In genomic region chr1:25771246-25772114, GRCh38 we compare ENCODE assay signal across 8 cellular contexts. TPM values are rescaled to one million over a fixed set of nuclear protein-coding genes. Genes with fewer than 3 reads are reported as not detected.
DNase-seq lines count a peak whose midpoint lies in the region; ATAC-seq, FAIRE-seq and TF ChIP-seq lines count a peak whose summit lies in the region.

No MANE protein-coding gene starts in this region.

- no peak for TF ChIP-seq EP300 in H1 (IDR thresholded peaks at IDR 0.05; ENCODE audit: borderline replicate concordance in 1 of 2, low read depth in 2 of 2, low read length in 2 of 2)

- H3K18ac ChIP-seq in H1 (ENCODE audit: extremely low read depth, low read length), result peak overlapping the region; percentile 38; the same call in 1 of the 2 replicates

- no peak overlapping the region for H3K56ac ChIP-seq in H1 (replicated peaks; ENCODE audit: insufficient read length, low read depth, low read length)

- H3K4me3 ChIP-seq in H1 (ENCODE audit: extremely low read depth in 1 of 4, insufficient read depth in 2 of 4, low read depth in 3 of 4, low read length in 4 of 4), result no peak overlapping the region
- H3K4me3 ChIP-seq in prostate gland, result no peak overlapping the region

- H3K79me1 ChIP-seq in H1 (ENCODE audit: low read depth, low read length), result no peaks in the 10 kb centered on the region

- no peak for ATAC-seq in HG02884 (IDR thresholded peaks at IDR 0.05; ENCODE audit: unreplicated experiment)
- no peak for ATAC-seq in GM21786 (IDR thresholded peaks at IDR 0.05; ENCODE audit: unreplicated experiment)
- no peak for ATAC-seq in GM19455 (IDR thresholded peaks at IDR 0.05; ENCODE audit: unreplicated experiment)

- no peak overlapping the region for H3K23ac ChIP-seq in H1 (ENCODE audit: insufficient read length)

- H2BK5ac ChIP-seq in H1 (ENCODE audit: low read depth, low read length), result 0 out of 2 replicates have a peak overlapping the region, but pooled peaks have one; percentile 35

- H2BK15ac ChIP-seq in H1 (ENCODE audit: low read length), result peak overlapping the region; percentile 88; the same call in 1 of the 2 replicates

- H2AFZ ChIP-seq in H1 (ENCODE audit: low read length), result no peak overlapping the region

- no peak overlapping the region for H3K14ac ChIP-seq in H1 (ENCODE audit: insufficient read length)

- no peak for TF ChIP-seq RAD21 in H1 (IDR thresholded peaks at IDR 0.05 in 1 of 2, conservative IDR thresholded peaks at IDR 0.05 in 1 of 2; ENCODE audit: low read depth in 2 of 2, low read length in 2 of 2)

- peaks cover 23% of the 10 kb centered on the region; the same call in 1 of the 2 replicates for H3K23me2 ChIP-seq in H1 (ENCODE audit: low read depth, low read length)

- no peak overlapping the region for H4K5ac ChIP-seq in H1 (ENCODE audit: insufficient read length, low read depth, low read length)

- no peak overlapping the region for H2BK120ac ChIP-seq in H1 (replicated peaks; ENCODE audit: low read depth, low read length)

- H3K27ac ChIP-seq in H1 (ENCODE audit: low read depth, low read length), result no peak overlapping the region
- H3K27ac ChIP-seq in prostate gland, result peak overlapping the region; percentile 35 to 73

- H4K91ac ChIP-seq in H1 (replicated peaks; ENCODE audit: insufficient read length, low read length), result peak overlapping the region; percentile 76

- H2AK5ac ChIP-seq in H1 (ENCODE audit: low read depth, low read length), result peak overlapping the region; percentile 84; the same call in 1 of the 2 replicates

- peak overlapping the region; percentile 82 for H4K8ac ChIP-seq in H1 (ENCODE audit: extremely low read depth, insufficient read depth, low read length)

- no peaks in the 10 kb centered on the region for H3K79me2 ChIP-seq in H1 (ENCODE audit: control insufficient read depth in 1 of 2, insufficient read depth in 2 of 2, low read length in 2 of 2)

- in situ Hi-C loops in GM13976 (cut with MboI; ENCODE audit: low sequenced_read_pairs, unreplicated experiment), result no loop called here

- intact Hi-C loops in prostate gland (cut with DNase I) (no loop called here), head of caudate nucleus (cut with DNase I) (no loop called here)

- FAIRE-seq in H1 (lab: Jason Lieb, UNC), result no peak

- POLR2A ChIA-PET in H1 (lab: Charles Lee; ENCODE audit: partially characterized antibody), result interaction anchor here (1.1 kb wide), 2 partner anchors 9 to 11 kb away, joined by 3 to 4 read pairs; no protein-coding TSS in a partner anchor

- H3K4me1 ChIP-seq in H1 (replicated peaks in 1 of 4; ENCODE audit: control insufficient read depth in 3 of 4, insufficient read depth in 4 of 4, low read length in 3 of 4) (peaks cover 0 to 9% (median 3%) of the 10 kb centered on the region in 4 experiments; a peak in 4 of 7 replicates), prostate gland (replicated peaks) (peaks cover 37% of the 10 kb centered on the region)

- TF ChIP-seq POLR2A in H1 (IDR thresholded peaks at IDR 0.05; ENCODE audit: control extremely low read depth in 1 of 2, low read depth in 2 of 2, low read length in 2 of 2) (no peak), prostate gland (IDR thresholded peaks at IDR 0.05) (no peak)

- H3K9ac ChIP-seq in H1 (replicated peaks in 1 of 4; ENCODE audit: extremely low read depth in 1 of 4, low read depth in 3 of 4, low read length in 3 of 4), result 0 out of 7 replicates have a peak overlapping the region, but pooled peaks of 1 of the 4 experiments have one; percentile 8

- H4K20me1 ChIP-seq in H1 (replicated peaks in 1 of 2; ENCODE audit: control insufficient read depth in 1 of 2, insufficient read depth in 2 of 2, low read length in 2 of 2), result peaks cover 0 to 9% of the 10 kb centered on the region in 2 experiments

- WGBS in H1 (ENCODE audit: extremely low coverage in 1 of 2, insufficient coverage in 1 of 2, insufficient read length in 1 of 2, insufficient replicate concordance in 2 of 2, low coverage in 1 of 2, low lambda C conversion rate in 2 of 2, missing lambda C conversion rate in 1 of 2), 2 experiments, result 86% methylated on average over 33 of the region's 33 CpGs; no CpG with 5 or more reads in 1 of the 2 experiments
- WGBS in prostate gland, result 34% methylated on average over 33 of the region's 33 CpGs

- peak; percentile 72 for DNase-seq in GM13976 (ENCODE audit: low spot score)
- DNase-seq in NCI-H82 (lab: John Stamatoyannopoulos, UW), result peak; percentile 90
- no peak for DNase-seq in H1 (ENCODE audit: low read depth in 1 of 2, low spot score in 2 of 2)
- DNase-seq in prostate gland (ENCODE audit: low spot score), result peak; percentile 59
- no peak for DNase-seq in head of caudate nucleus

- no peaks in the 10 kb centered on the region for H3K36me3 ChIP-seq in H1 (ENCODE audit: control insufficient read depth in 2 of 4, insufficient read depth in 4 of 4, low read length in 3 of 4)
- H3K36me3 ChIP-seq in prostate gland, result no peaks in the 10 kb centered on the region

- no peak overlapping the region for H3K4me2 ChIP-seq in H1 (ENCODE audit: insufficient read depth in 1 of 2, low read depth in 2 of 2, low read length in 2 of 2)

- H3K27me3 ChIP-seq in H1 (replicated peaks in 1 of 4; ENCODE audit: control insufficient read depth in 3 of 4, extremely low read depth in 1 of 4, insufficient read depth in 3 of 4, low read length in 3 of 4) (no peaks in the 10 kb centered on the region), prostate gland (replicated peaks; ENCODE audit: insufficient read depth) (no peaks in the 10 kb centered on the region)

- no peak overlapping the region for H3K4ac ChIP-seq in H1 (replicated peaks; ENCODE audit: insufficient read length, low read depth, low read length)

- CTCF ChIA-PET in H1 (lab: Charles Lee; ENCODE audit: partially characterized antibody), result interaction anchor here (0.6 to 2.4 kb wide), 8 partner anchors 12 to 267 kb away, joined by 3 to 13 read pairs (median 3); no protein-coding TSS in a partner anchor

- no peak overlapping the region for H2BK20ac ChIP-seq in H1 (ENCODE audit: low read length)

- TF ChIP-seq CTCF in GM13976 (IDR thresholded peaks at IDR 0.05; ENCODE audit: borderline replicate concordance, control extremely low read depth, extremely low read depth, insufficient read depth, missing control alignments) (no peak), H1 (IDR thresholded peaks at IDR 0.05; ENCODE audit: control extremely low read depth in 1 of 3, insufficient read depth in 1 of 3, low read depth in 1 of 3, low read length in 3 of 3) (no peak), prostate gland (IDR thresholded peaks at IDR 0.05) (no peak)

- no peaks in the 10 kb centered on the region for H3K9me3 ChIP-seq in H1 (ENCODE audit: insufficient read depth in 2 of 2, low read depth in 1 of 2, low read length in 1 of 2)
- no peaks in the 10 kb centered on the region for H3K9me3 ChIP-seq in prostate gland

- peak overlapping the region; percentile 92; the same call in 1 of the 2 replicates for H2BK12ac ChIP-seq in H1 (ENCODE audit: low read depth, low read length)

TF ChIP-seq in H1, 55 proteins besides CTCF, POLR2A, EP300 and RAD21:
- TF ChIP-seq TEAD4 (IDR thresholded peaks at IDR 0.05; ENCODE audit: low read depth, low read length) (no peak), EZH2 (IDR thresholded peaks at IDR 0.05; ENCODE audit: low read depth, low read length, severe bottlenecking) (no peak)

RNA-seq across cellular contexts. Expression of gene SELENON, which starts 28.5 kb away (rescaled TPM):
- 77.4 and 77.6 TPM in 2 replicates for total RNA-seq in H1 (2021; fragmentation: NEBNext Ultra II Directional; extraction: Animal tissue kit (Norgen Biotek cat#: 25700))
- 43.0 and 67.3 TPM in 2 replicates for polyA plus RNA-seq in H1 (2011; rRNA removed)
- polyA plus RNA-seq in H1 (2011; cell fraction: cytosol; rRNA removed), result 36.6 TPM
- 58.6 TPM for polyA plus RNA-seq in H1 (2011; cell fraction: nucleus; rRNA removed)
- polyA plus RNA-seq in H1 (2012, experiment 1 of 2), result 72.8 to 99.4 TPM (median 83.9 TPM) in 4 replicates
- 89.8 TPM for polyA plus RNA-seq in H1 (2012, experiment 2 of 2)
- polyA plus RNA-seq in H1 (2013, experiment 1 of 2), result 103 TPM
- 109 TPM for polyA plus RNA-seq in H1 (2013, experiment 2 of 2)
- 25.4 and 44.6 TPM in 2 replicates for polyA minus RNA-seq in H1 (2011; rRNA and poly(A)+ RNA removed)
- polyA minus RNA-seq in H1 (2011; cell fraction: cytosol; rRNA and poly(A)+ RNA removed), result 47.6 TPM
- polyA minus RNA-seq in H1 (2011; cell fraction: nucleus; rRNA and poly(A)+ RNA removed), result 23.2 TPM
- 10 to 100 TPM; 89.7 to 90.0 TPM for total RNA-seq in prostate gland

RNA-seq across cellular contexts. Expression of gene MTFR1L, which starts 48.3 kb away (rescaled TPM):
- total RNA-seq in H1 (2021; fragmentation: NEBNext Ultra II Directional; extraction: Animal tissue kit (Norgen Biotek cat#: 25700)), result 20.8 and 23.1 TPM in 2 replicates
- 23.1 and 39.9 TPM in 2 replicates for polyA plus RNA-seq in H1 (2011; rRNA removed)
- 25.9 TPM for polyA plus RNA-seq in H1 (2011; cell fraction: cytosol; rRNA removed)
- polyA plus RNA-seq in H1 (2011; cell fraction: nucleus; rRNA removed), result 27.3 TPM
- polyA plus RNA-seq in H1 (2012, experiment 1 of 2), result 20.5 to 26.2 TPM (median 22.8 TPM) in 4 replicates
- polyA plus RNA-seq in H1 (2012, experiment 2 of 2), result 21.2 TPM
- polyA plus RNA-seq in H1 (2013, experiment 1 of 2), result 17.5 TPM
- polyA plus RNA-seq in H1 (2013, experiment 2 of 2), result 15.3 TPM
- 23.2 and 27.4 TPM in 2 replicates for polyA minus RNA-seq in H1 (2011; rRNA and poly(A)+ RNA removed)
- 10.6 TPM for polyA minus RNA-seq in H1 (2011; cell fraction: cytosol; rRNA and poly(A)+ RNA removed)
- polyA minus RNA-seq in H1 (2011; cell fraction: nucleus; rRNA and poly(A)+ RNA removed), result 16.7 TPM
- total RNA-seq in prostate gland, result 100 to 1,000 TPM in 1 of 2 donors, 10 to 100 TPM in 1; 82.2 to 112 TPM

Comparison
In these comparisons a context has a peak if more than half of its experiments do, and no peak if none do; other contexts are left out.
1. DNase-seq: peak in GM13976 (single experiment), NCI-H82 (single experiment) and prostate gland (single experiment); none in H1 (0 of 2) and head of caudate nucleus (0 of 42).